ENCODE assay signal across 1 cellular context in the genomic region with DNA sequence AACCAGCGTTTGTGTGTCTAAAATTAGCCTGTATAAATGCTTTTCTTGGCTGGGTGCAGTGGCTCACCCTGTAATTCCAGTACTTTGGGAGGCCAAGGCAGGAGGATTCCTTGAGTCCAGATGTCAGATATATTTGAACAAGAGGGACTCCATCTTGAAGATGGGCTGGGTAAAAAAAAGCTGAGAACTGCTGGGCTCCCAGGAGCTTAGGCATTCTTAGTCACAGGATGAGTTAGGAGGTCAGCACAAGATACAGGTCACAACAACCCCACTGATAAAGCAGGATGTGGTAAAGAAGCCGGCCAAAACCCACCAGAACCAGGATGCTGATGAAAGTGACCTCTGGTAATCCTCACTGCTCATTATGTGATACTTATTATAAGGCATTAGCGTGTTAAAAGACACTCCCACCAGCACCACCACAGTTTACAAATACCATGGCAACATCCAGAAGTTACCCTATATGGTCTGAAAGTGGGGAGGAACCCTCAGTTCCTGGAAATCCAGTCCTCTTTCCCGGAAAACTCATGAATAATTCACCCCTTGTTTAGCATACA.
TF ChIP-seq lines count a peak whose summit lies in the region.

No MANE protein-coding gene starts in this region.

TF ChIP-seq in GM12878, 131 proteins besides CTCF, POLR2A, EP300 and RAD21 (continues in another document):
- TF ChIP-seq SRF (IDR thresholded peaks at IDR 0.05; ENCODE audit: low read depth in 2 of 2, low read length in 2 of 2), result peak in 1 of 2 experiments; percentile 65; a peak in 1 of 4 replicates
- TF ChIP-seq EZH2 (IDR thresholded peaks at IDR 0.05; ENCODE audit: borderline replicate concordance, control insufficient read depth, low read depth, low read length), result no peak
- TF ChIP-seq NR2C1 (IDR thresholded peaks at IDR 0.05), result peak; percentile 20; the same call in 1 of the 2 replicates
- peak; percentile 34 for TF ChIP-seq IKZF1 (conservative IDR thresholded peaks at IDR 0.05)
- TF ChIP-seq NBN (IDR thresholded peaks at IDR 0.05), result no peak
- TF ChIP-seq, protein P1, sequence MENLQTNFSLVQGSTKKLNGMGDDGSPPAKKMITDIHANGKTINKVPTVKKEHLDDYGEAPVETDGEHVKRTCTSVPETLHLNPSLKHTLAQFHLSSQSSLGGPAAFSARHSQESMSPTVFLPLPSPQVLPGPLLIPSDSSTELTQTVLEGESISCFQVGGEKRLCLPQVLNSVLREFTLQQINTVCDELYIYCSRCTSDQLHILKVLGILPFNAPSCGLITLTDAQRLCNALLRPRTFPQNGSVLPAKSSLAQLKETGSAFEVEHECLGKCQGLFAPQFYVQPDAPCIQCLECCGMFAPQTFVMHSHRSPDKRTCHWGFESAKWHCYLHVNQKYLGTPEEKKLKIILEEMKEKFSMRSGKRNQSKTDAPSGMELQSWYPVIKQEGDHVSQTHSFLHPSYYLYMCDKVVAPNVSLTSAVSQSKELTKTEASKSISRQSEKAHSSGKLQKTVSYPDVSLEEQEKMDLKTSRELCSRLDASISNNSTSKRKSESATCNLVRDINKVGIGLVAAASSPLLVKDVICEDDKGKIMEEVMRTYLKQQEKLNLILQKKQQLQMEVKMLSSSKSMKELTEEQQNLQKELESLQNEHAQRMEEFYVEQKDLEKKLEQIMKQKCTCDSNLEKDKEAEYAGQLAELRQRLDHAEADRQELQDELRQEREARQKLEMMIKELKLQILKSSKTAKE (IDR thresholded peaks at IDR 0.05; ENCODE audit: low read depth, poor library complexity, severe bottlenecking), result no peak
- TF ChIP-seq RELA (IDR thresholded peaks at IDR 0.05; ENCODE audit: borderline replicate concordance, partially characterized antibody), result no peak
- TF ChIP-seq, protein P2, sequence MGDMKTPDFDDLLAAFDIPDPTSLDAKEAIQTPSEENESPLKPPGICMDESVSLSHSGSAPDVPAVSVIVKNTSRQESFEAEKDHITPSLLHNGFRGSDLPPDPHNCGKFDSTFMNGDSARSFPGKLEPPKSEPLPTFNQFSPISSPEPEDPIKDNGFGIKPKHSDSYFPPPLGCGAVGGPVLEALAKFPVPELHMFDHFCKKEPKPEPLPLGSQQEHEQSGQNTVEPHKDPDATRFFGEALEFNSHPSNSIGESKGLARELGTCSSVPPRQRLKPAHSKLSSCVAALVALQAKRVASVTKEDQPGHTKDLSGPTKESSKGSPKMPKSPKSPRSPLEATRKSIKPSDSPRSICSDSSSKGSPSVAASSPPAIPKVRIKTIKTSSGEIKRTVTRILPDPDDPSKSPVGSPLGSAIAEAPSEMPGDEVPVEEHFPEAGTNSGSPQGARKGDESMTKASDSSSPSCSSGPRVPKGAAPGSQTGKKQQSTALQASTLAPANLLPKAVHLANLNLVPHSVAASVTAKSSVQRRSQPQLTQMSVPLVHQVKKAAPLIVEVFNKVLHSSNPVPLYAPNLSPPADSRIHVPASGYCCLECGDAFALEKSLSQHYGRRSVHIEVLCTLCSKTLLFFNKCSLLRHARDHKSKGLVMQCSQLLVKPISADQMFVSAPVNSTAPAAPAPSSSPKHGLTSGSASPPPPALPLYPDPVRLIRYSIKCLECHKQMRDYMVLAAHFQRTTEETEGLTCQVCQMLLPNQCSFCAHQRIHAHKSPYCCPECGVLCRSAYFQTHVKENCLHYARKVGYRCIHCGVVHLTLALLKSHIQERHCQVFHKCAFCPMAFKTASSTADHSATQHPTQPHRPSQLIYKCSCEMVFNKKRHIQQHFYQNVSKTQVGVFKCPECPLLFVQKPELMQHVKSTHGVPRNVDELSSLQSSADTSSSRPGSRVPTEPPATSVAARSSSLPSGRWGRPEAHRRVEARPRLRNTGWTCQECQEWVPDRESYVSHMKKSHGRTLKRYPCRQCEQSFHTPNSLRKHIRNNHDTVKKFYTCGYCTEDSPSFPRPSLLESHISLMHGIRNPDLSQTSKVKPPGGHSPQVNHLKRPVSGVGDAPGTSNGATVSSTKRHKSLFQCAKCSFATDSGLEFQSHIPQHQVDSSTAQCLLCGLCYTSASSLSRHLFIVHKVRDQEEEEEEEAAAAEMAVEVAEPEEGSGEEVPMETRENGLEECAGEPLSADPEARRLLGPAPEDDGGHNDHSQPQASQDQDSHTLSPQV (IDR thresholded peaks at IDR 0.05), result peak; percentile 99
- TF ChIP-seq ZZZ3 (IDR thresholded peaks at IDR 0.05; ENCODE audit: control insufficient read depth, insufficient read length, low read depth), result no peak
- TF ChIP-seq PML (IDR thresholded peaks at IDR 0.05; ENCODE audit: low read length), result no peak
- no peak for TF ChIP-seq HDAC6 (IDR thresholded peaks at IDR 0.05; ENCODE audit: unreplicated experiment)
- TF ChIP-seq MYC (IDR thresholded peaks at IDR 0.05; ENCODE audit: insufficient read depth, insufficient read length, insufficient replicate concordance, low read length, severe bottlenecking), result no peak
- TF ChIP-seq TCF7 (IDR thresholded peaks at IDR 0.05; ENCODE audit: borderline replicate concordance), result no peak
- TF ChIP-seq, protein P3, sequence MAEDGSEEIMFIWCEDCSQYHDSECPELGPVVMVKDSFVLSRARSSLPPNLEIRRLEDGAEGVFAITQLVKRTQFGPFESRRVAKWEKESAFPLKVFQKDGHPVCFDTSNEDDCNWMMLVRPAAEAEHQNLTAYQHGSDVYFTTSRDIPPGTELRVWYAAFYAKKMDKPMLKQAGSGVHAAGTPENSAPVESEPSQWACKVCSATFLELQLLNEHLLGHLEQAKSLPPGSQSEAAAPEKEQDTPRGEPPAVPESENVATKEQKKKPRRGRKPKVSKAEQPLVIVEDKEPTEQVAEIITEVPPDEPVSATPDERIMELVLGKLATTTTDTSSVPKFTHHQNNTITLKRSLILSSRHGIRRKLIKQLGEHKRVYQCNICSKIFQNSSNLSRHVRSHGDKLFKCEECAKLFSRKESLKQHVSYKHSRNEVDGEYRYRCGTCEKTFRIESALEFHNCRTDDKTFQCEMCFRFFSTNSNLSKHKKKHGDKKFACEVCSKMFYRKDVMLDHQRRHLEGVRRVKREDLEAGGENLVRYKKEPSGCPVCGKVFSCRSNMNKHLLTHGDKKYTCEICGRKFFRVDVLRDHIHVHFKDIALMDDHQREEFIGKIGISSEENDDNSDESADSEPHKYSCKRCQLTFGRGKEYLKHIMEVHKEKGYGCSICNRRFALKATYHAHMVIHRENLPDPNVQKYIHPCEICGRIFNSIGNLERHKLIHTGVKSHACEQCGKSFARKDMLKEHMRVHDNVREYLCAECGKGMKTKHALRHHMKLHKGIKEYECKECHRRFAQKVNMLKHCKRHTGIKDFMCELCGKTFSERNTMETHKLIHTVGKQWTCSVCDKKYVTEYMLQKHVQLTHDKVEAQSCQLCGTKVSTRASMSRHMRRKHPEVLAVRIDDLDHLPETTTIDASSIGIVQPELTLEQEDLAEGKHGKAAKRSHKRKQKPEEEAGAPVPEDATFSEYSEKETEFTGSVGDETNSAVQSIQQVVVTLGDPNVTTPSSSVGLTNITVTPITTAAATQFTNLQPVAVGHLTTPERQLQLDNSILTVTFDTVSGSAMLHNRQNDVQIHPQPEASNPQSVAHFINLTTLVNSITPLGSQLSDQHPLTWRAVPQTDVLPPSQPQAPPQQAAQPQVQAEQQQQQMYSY (CRISPR knock-in tag; IDR thresholded peaks at IDR 0.05), result peak; percentile 95
- TF ChIP-seq, protein P4, sequence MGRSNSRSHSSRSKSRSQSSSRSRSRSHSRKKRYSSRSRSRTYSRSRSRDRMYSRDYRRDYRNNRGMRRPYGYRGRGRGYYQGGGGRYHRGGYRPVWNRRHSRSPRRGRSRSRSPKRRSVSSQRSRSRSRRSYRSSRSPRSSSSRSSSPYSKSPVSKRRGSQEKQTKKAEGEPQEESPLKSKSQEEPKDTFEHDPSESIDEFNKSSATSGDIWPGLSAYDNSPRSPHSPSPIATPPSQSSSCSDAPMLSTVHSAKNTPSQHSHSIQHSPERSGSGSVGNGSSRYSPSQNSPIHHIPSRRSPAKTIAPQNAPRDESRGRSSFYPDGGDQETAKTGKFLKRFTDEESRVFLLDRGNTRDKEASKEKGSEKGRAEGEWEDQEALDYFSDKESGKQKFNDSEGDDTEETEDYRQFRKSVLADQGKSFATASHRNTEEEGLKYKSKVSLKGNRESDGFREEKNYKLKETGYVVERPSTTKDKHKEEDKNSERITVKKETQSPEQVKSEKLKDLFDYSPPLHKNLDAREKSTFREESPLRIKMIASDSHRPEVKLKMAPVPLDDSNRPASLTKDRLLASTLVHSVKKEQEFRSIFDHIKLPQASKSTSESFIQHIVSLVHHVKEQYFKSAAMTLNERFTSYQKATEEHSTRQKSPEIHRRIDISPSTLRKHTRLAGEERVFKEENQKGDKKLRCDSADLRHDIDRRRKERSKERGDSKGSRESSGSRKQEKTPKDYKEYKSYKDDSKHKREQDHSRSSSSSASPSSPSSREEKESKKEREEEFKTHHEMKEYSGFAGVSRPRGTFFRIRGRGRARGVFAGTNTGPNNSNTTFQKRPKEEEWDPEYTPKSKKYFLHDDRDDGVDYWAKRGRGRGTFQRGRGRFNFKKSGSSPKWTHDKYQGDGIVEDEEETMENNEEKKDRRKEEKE (IDR thresholded peaks at IDR 0.05), result no peak
- peak; percentile 19; the same call in 1 of the 2 replicates for TF ChIP-seq BCL11A (IDR thresholded peaks at IDR 0.05; ENCODE audit: low read depth, low read length)
- no peak for TF ChIP-seq ETV6 (conservative IDR thresholded peaks at IDR 0.05 in 1 of 2, IDR thresholded peaks at IDR 0.05 in 1 of 2; ENCODE audit: borderline replicate concordance in 1 of 2, low read depth in 1 of 2)
- TF ChIP-seq HDGF (IDR thresholded peaks at IDR 0.05), result no peak
- no peak for TF ChIP-seq CHD4 (IDR thresholded peaks at IDR 0.05)
- no peak for TF ChIP-seq STAT1 (conservative IDR thresholded peaks at IDR 0.05)
- TF ChIP-seq, protein P5, sequence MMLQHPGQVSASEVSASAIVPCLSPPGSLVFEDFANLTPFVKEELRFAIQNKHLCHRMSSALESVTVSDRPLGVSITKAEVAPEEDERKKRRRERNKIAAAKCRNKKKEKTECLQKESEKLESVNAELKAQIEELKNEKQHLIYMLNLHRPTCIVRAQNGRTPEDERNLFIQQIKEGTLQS (IDR thresholded peaks at IDR 0.05; ENCODE audit: borderline replicate concordance, extremely low read depth, low read depth, low read length), result no peak
- no peak for TF ChIP-seq RBBP5 (conservative IDR thresholded peaks at IDR 0.05)
- TF ChIP-seq TCF3 (IDR thresholded peaks at IDR 0.05; ENCODE audit: borderline replicate concordance, insufficient read depth, low read depth, low read length), result no peak
- TF ChIP-seq ZNF207 (IDR thresholded peaks at IDR 0.05; ENCODE audit: borderline replicate concordance), result no peak
- TF ChIP-seq RUNX3 (IDR thresholded peaks at IDR 0.05; ENCODE audit: low read length), result peak; percentile 62
- TF ChIP-seq, protein P6, sequence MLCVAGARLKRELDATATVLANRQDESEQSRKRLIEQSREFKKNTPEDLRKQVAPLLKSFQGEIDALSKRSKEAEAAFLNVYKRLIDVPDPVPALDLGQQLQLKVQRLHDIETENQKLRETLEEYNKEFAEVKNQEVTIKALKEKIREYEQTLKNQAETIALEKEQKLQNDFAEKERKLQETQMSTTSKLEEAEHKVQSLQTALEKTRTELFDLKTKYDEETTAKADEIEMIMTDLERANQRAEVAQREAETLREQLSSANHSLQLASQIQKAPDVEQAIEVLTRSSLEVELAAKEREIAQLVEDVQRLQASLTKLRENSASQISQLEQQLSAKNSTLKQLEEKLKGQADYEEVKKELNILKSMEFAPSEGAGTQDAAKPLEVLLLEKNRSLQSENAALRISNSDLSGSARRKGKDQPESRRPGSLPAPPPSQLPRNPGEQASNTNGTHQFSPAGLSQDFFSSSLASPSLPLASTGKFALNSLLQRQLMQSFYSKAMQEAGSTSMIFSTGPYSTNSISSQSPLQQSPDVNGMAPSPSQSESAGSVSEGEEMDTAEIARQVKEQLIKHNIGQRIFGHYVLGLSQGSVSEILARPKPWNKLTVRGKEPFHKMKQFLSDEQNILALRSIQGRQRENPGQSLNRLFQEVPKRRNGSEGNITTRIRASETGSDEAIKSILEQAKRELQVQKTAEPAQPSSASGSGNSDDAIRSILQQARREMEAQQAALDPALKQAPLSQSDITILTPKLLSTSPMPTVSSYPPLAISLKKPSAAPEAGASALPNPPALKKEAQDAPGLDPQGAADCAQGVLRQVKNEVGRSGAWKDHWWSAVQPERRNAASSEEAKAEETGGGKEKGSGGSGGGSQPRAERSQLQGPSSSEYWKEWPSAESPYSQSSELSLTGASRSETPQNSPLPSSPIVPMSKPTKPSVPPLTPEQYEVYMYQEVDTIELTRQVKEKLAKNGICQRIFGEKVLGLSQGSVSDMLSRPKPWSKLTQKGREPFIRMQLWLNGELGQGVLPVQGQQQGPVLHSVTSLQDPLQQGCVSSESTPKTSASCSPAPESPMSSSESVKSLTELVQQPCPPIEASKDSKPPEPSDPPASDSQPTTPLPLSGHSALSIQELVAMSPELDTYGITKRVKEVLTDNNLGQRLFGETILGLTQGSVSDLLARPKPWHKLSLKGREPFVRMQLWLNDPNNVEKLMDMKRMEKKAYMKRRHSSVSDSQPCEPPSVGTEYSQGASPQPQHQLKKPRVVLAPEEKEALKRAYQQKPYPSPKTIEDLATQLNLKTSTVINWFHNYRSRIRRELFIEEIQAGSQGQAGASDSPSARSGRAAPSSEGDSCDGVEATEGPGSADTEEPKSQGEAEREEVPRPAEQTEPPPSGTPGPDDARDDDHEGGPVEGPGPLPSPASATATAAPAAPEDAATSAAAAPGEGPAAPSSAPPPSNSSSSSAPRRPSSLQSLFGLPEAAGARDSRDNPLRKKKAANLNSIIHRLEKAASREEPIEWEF (IDR thresholded peaks at IDR 0.05; ENCODE audit: insufficient replicate concordance, low read depth, low read length), result no peak
- no peak for TF ChIP-seq NRF1 (conservative IDR thresholded peaks at IDR 0.05; ENCODE audit: low read depth, low read length)
- no peak for TF ChIP-seq EGR1 (IDR thresholded peaks at IDR 0.05; ENCODE audit: borderline replicate concordance in 1 of 2, low read depth in 2 of 2, low read length in 2 of 2)
- TF ChIP-seq, protein P7, sequence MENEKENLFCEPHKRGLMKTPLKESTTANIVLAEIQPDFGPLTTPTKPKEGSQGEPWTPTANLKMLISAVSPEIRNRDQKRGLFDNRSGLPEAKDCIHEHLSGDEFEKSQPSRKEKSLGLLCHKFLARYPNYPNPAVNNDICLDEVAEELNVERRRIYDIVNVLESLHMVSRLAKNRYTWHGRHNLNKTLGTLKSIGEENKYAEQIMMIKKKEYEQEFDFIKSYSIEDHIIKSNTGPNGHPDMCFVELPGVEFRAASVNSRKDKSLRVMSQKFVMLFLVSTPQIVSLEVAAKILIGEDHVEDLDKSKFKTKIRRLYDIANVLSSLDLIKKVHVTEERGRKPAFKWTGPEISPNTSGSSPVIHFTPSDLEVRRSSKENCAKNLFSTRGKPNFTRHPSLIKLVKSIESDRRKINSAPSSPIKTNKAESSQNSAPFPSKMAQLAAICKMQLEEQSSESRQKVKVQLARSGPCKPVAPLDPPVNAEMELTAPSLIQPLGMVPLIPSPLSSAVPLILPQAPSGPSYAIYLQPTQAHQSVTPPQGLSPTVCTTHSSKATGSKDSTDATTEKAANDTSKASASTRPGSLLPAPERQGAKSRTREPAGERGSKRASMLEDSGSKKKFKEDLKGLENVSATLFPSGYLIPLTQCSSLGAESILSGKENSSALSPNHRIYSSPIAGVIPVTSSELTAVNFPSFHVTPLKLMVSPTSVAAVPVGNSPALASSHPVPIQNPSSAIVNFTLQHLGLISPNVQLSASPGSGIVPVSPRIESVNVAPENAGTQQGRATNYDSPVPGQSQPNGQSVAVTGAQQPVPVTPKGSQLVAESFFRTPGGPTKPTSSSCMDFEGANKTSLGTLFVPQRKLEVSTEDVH (IDR thresholded peaks at IDR 0.05; ENCODE audit: low read depth, partially characterized antibody), result no peak
- TF ChIP-seq SIX5 (IDR thresholded peaks at IDR 0.05; ENCODE audit: low read depth, low read length, severe bottlenecking), result no peak
- TF ChIP-seq SUPT20H (IDR thresholded peaks at IDR 0.05; ENCODE audit: borderline replicate concordance, control insufficient read depth, low read depth, low read length), result no peak
- TF ChIP-seq SUZ12 (IDR thresholded peaks at IDR 0.05; ENCODE audit: unreplicated experiment), result no peak
- TF ChIP-seq CHD2 (IDR thresholded peaks at IDR 0.05; ENCODE audit: borderline replicate concordance, low read depth, low read length), result no peak
- TF ChIP-seq STAT3 (IDR thresholded peaks at IDR 0.05; ENCODE audit: low read depth, low read length), result no peak
- TF ChIP-seq FOXM1 (IDR thresholded peaks at IDR 0.05; ENCODE audit: low read depth, low read length), result no peak
